ENCODE assay signal across 8 cellular contexts in the genomic region with DNA sequence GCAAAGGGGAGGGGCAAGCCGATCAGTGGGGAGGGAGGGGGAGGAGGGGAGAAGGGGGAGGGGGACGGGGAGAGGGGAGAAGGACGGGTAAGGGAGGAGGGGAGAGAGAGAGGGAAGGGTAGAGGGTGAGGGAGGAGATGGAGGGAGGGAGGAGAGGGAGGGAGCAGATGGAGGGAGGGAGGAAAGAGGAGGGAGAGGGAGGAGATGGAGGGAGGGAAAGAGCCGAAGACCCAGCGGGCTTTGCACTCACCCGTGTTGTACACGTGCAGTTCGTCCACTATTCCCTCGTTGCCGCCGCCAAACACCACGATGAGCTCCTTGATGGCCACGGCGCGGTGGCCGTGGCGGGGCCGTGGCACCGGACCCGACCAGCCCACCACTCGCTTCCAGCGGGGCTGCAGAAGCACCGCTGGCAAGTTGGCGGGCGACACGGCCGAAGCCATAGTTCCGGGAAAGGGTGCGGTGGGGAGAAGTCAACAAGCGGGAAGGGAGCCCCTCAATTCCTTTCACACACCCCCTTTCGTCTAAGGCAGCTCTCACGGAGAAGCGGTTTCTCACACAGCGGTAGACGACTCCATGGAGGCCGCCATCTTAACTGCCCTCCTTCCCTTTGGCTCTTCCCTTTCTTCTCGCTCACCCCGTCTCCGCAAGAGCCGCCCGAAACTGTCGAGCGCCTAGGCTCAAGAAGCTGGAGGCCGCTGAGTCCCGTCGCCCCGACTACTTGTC. TPM values are rescaled to one million over a fixed set of nuclear protein-coding genes. Genes with fewer than 3 reads are reported as not detected.
A peak's percentile ranks its signal among the peaks of the same experiment; 100 is the strongest.
DNase-seq lines count a peak whose midpoint lies in the region; ATAC-seq and TF ChIP-seq lines count a peak whose summit lies in the region.

No MANE protein-coding gene starts in this region.

- peak; percentile 15 for ATAC-seq in left colon

- H3K36me3 Mint-ChIP-seq in stimulated activated naive CD8-positive, alpha-beta T cell treated with anti-CD3 and anti-CD28 coated beads, Interleukin-15, Interleukin-2, amounts not matched to agents 100 ng/mL and 50 ng/mL, for 24 hours (ENCODE audit: low read depth), result peaks cover 18% of the 10 kb centered on the region

- peak overlapping the region; percentile 97 for H3K27ac ChIP-seq in 22Rv1

- no peaks in the 10 kb centered on the region for H3K9me3 Mint-ChIP-seq in stimulated activated naive CD8-positive, alpha-beta T cell treated with anti-CD3 and anti-CD28 coated beads, Interleukin-15, Interleukin-2, amounts not matched to agents 100 ng/mL and 50 ng/mL, for 24 hours

- H3K4me1 Mint-ChIP-seq in stimulated activated naive CD8-positive, alpha-beta T cell treated with anti-CD3 and anti-CD28 coated beads, Interleukin-15, Interleukin-2, amounts not matched to agents 100 ng/mL and 50 ng/mL, for 24 hours (ENCODE audit: low read depth), result peaks cover 48% of the 10 kb centered on the region

- peak overlapping the region; percentile 97 for H3K4me3 Mint-ChIP-seq in stimulated activated naive CD8-positive, alpha-beta T cell treated with anti-CD3 and anti-CD28 coated beads, Interleukin-15, Interleukin-2, amounts not matched to agents 100 ng/mL and 50 ng/mL, for 24 hours

- peak overlapping the region; percentile 100 for H3K27ac Mint-ChIP-seq in stimulated activated naive CD8-positive, alpha-beta T cell treated with anti-CD3 and anti-CD28 coated beads, Interleukin-15, Interleukin-2, amounts not matched to agents 100 ng/mL and 50 ng/mL, for 24 hours

- intact Hi-C loops in left colon (cut with DNase I, micrococcal nuclease), result no loop called here

- H3K4me3 ChIP-seq in GM06990 (replicated peaks; ENCODE audit: low read depth, low read length), result peak overlapping the region; percentile 83

- no peak for DNase-seq in GM06990 (ENCODE audit: extremely low read depth, insufficient read length)
- peak; percentile 68 for DNase-seq in HPDE6-E6E7 (ENCODE audit: extremely low spot score)
- peak; percentile 65 for DNase-seq in RPMI7951 (ENCODE audit: low read depth)
- peak; percentile 66 for DNase-seq in cerebellum (ENCODE audit: low spot score)
- DNase-seq in left colon, result peak in 1 of 2 donors; percentile 45
- DNase-seq in GOT3 (lab: John Stamatoyannopoulos, UW), result no peak

- H3K27me3 ChIP-seq in GM06990 (replicated peaks; ENCODE audit: control insufficient read depth, insufficient read depth, low read length), result no peaks in the 10 kb centered on the region

- H3K36me3 ChIP-seq in GM06990 (ENCODE audit: control insufficient read depth, insufficient read depth, low read length), result no peaks in the 10 kb centered on the region

- H3K27me3 Mint-ChIP-seq in stimulated activated naive CD8-positive, alpha-beta T cell treated with anti-CD3 and anti-CD28 coated beads, Interleukin-15, Interleukin-2, amounts not matched to agents 100 ng/mL and 50 ng/mL, for 24 hours, result no peaks in the 10 kb centered on the region

- no peak for TF ChIP-seq CTCF in 22Rv1 (IDR thresholded peaks at IDR 0.05)
- no peak for TF ChIP-seq CTCF in GM06990 (IDR thresholded peaks at IDR 0.05; ENCODE audit: insufficient read depth, low read length, poor library complexity, severe bottlenecking)

RNA-seq across cellular contexts. Expression of a gene that starts 1.1 kb away (rescaled TPM):
- total RNA-seq in RPMI7951 (2014; rRNA removed; shearing (Covaris generic)), result 21.6 and 23.6 TPM in 2 replicates
- total RNA-seq in cerebellum (20.0 TPM), left colon (10 to 100 TPM; 31.9 to 47.9 TPM)

RNA-seq across cellular contexts. Expression of a gene that starts 2.0 kb away (rescaled TPM):
- total RNA-seq in RPMI7951 (2014; rRNA removed; shearing (Covaris generic)), result 5.8 and 6.6 TPM in 2 replicates
- total RNA-seq in cerebellum (1.3 TPM), left colon (1 to 10 TPM; 8.4 to 9.9 TPM)

RNA-seq across cellular contexts. Expression of a gene that starts 26.1 kb away (rescaled TPM):
- 1.7 and 1.9 TPM in 2 replicates for total RNA-seq in RPMI7951 (2014; rRNA removed; shearing (Covaris generic))
- total RNA-seq in cerebellum, result 2.6 TPM
- total RNA-seq in left colon, result 1 to 10 TPM; 3.8 to 8.6 TPM

RNA-seq across cellular contexts. Expression of a gene that starts 35.7 kb away (rescaled TPM):
- 96.4 and 136 TPM in 2 replicates for total RNA-seq in RPMI7951 (2014; rRNA removed; shearing (Covaris generic))
- 21.6 TPM for total RNA-seq in cerebellum
- 10 to 100 TPM; 52.7 to 68.0 TPM for total RNA-seq in left colon

RNA-seq across cellular contexts. Expression of a gene that starts 44.5 kb away (rescaled TPM):
- total RNA-seq in RPMI7951 (2014; rRNA removed; shearing (Covaris generic)), result 0.29 and 1.9 TPM in 2 replicates
- total RNA-seq in cerebellum (9.3 TPM), left colon (10 to 100 TPM; 26.6 to 35.5 TPM)

Comparison
In these comparisons a context has a peak if more than half of its experiments do, and no peak if none do; other contexts are left out.
1. DNase-seq: peak in HPDE6-E6E7 (single experiment), RPMI7951 (single experiment) and cerebellum (single experiment); none in GM06990 (single experiment) and GOT3 (single experiment).